In genomic region chr6:3986241-3986640, GRCh38 we compare ENCODE assay signal across 1 cellular context.
TF ChIP-seq lines count a peak whose summit lies in the region.

No MANE protein-coding gene starts in this region.

TF ChIP-seq in GM23338, 12 proteins besides CTCF, POLR2A, EP300 and RAD21 (continued from another document):
- TF ChIP-seq, protein P1, sequence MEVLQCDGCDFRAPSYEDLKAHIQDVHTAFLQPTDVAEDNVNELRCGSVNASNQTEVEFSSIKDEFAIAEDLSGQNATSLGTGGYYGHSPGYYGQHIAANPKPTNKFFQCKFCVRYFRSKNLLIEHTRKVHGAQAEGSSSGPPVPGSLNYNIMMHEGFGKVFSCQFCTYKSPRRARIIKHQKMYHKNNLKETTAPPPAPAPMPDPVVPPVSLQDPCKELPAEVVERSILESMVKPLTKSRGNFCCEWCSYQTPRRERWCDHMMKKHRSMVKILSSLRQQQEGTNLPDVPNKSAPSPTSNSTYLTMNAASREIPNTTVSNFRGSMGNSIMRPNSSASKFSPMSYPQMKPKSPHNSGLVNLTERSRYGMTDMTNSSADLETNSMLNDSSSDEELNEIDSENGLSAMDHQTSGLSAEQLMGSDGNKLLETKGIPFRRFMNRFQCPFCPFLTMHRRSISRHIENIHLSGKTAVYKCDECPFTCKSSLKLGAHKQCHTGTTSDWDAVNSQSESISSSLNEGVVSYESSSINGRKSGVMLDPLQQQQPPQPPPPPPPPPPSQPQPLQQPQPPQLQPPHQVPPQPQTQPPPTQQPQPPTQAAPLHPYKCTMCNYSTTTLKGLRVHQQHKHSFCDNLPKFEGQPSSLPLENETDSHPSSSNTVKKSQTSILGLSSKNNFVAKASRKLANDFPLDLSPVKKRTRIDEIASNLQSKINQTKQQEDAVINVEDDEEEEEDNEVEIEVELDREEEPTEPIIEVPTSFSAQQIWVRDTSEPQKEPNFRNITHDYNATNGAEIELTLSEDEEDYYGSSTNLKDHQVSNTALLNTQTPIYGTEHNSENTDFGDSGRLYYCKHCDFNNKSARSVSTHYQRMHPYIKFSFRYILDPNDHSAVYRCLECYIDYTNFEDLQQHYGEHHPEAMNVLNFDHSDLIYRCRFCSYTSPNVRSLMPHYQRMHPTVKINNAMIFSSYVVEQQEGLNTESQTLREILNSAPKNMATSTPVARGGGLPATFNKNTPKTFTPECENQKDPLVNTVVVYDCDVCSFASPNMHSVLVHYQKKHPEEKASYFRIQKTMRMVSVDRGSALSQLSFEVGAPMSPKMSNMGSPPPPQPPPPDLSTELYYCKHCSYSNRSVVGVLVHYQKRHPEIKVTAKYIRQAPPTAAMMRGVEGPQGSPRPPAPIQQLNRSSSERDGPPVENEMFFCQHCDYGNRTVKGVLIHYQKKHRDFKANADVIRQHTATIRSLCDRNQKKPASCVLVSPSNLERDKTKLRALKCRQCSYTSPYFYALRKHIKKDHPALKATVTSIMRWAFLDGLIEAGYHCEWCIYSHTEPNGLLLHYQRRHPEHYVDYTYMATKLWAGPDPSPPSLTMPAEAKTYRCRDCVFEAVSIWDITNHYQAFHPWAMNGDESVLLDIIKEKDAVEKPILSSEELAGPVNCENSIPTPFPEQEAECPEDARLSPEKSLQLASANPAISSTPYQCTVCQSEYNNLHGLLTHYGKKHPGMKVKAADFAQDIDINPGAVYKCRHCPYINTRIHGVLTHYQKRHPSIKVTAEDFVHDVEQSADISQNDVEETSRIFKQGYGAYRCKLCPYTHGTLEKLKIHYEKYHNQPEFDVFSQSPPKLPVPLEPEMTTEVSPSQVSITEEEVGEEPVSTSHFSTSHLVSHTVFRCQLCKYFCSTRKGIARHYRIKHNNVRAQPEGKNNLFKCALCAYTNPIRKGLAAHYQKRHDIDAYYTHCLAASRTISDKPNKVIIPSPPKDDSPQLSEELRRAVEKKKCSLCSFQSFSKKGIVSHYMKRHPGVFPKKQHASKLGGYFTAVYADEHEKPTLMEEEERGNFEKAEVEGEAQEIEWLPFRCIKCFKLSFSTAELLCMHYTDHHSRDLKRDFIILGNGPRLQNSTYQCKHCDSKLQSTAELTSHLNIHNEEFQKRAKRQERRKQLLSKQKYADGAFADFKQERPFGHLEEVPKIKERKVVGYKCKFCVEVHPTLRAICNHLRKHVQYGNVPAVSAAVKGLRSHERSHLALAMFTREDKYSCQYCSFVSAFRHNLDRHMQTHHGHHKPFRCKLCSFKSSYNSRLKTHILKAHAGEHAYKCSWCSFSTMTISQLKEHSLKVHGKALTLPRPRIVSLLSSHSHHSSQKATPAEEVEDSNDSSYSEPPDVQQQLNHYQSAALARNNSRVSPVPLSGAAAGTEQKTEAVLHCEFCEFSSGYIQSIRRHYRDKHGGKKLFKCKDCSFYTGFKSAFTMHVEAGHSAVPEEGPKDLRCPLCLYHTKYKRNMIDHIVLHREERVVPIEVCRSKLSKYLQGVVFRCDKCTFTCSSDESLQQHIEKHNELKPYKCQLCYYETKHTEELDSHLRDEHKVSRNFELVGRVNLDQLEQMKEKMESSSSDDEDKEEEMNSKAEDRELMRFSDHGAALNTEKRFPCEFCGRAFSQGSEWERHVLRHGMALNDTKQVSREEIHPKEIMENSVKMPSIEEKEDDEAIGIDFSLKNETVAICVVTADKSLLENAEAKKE (CRISPR knock-in tag; IDR thresholded peaks at IDR 0.05): no peak
- TF ChIP-seq, protein P2, sequence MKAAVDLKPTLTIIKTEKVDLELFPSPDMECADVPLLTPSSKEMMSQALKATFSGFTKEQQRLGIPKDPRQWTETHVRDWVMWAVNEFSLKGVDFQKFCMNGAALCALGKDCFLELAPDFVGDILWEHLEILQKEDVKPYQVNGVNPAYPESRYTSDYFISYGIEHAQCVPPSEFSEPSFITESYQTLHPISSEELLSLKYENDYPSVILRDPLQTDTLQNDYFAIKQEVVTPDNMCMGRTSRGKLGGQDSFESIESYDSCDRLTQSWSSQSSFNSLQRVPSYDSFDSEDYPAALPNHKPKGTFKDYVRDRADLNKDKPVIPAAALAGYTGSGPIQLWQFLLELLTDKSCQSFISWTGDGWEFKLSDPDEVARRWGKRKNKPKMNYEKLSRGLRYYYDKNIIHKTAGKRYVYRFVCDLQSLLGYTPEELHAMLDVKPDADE (IDR thresholded peaks at IDR 0.05): no peak
- no peak for TF ChIP-seq EZH2 (IDR thresholded peaks at IDR 0.05; ENCODE audit: low read depth, unreplicated experiment)
- no peak for TF ChIP-seq POLR2AphosphoS5 (IDR thresholded peaks at IDR 0.05; ENCODE audit: low read depth)
- TF ChIP-seq ZNF331 (CRISPR knock-in tag; IDR thresholded peaks at IDR 0.05; ENCODE audit: low read depth): no peak
- TF ChIP-seq ZNF114 (CRISPR knock-in tag; IDR thresholded peaks at IDR 0.05): no peak
- TF ChIP-seq JUNB (IDR thresholded peaks at IDR 0.05; ENCODE audit: unreplicated experiment): no peak
- no peak for TF ChIP-seq STAT1 (IDR thresholded peaks at IDR 0.05; ENCODE audit: unreplicated experiment)
- no peak for TF ChIP-seq NANOG (IDR thresholded peaks at IDR 0.05; ENCODE audit: borderline replicate concordance)
- no peak for TF ChIP-seq EZH2phosphoT487 (IDR thresholded peaks at IDR 0.05; ENCODE audit: unreplicated experiment)
- TF ChIP-seq, protein P3, sequence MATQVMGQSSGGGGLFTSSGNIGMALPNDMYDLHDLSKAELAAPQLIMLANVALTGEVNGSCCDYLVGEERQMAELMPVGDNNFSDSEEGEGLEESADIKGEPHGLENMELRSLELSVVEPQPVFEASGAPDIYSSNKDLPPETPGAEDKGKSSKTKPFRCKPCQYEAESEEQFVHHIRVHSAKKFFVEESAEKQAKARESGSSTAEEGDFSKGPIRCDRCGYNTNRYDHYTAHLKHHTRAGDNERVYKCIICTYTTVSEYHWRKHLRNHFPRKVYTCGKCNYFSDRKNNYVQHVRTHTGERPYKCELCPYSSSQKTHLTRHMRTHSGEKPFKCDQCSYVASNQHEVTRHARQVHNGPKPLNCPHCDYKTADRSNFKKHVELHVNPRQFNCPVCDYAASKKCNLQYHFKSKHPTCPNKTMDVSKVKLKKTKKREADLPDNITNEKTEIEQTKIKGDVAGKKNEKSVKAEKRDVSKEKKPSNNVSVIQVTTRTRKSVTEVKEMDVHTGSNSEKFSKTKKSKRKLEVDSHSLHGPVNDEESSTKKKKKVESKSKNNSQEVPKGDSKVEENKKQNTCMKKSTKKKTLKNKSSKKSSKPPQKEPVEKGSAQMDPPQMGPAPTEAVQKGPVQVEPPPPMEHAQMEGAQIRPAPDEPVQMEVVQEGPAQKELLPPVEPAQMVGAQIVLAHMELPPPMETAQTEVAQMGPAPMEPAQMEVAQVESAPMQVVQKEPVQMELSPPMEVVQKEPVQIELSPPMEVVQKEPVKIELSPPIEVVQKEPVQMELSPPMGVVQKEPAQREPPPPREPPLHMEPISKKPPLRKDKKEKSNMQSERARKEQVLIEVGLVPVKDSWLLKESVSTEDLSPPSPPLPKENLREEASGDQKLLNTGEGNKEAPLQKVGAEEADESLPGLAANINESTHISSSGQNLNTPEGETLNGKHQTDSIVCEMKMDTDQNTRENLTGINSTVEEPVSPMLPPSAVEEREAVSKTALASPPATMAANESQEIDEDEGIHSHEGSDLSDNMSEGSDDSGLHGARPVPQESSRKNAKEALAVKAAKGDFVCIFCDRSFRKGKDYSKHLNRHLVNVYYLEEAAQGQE (IDR thresholded peaks at IDR 0.05; ENCODE audit: unreplicated experiment): no peak
